ENCODE assay signal across 8 cellular contexts in the genomic region with DNA sequence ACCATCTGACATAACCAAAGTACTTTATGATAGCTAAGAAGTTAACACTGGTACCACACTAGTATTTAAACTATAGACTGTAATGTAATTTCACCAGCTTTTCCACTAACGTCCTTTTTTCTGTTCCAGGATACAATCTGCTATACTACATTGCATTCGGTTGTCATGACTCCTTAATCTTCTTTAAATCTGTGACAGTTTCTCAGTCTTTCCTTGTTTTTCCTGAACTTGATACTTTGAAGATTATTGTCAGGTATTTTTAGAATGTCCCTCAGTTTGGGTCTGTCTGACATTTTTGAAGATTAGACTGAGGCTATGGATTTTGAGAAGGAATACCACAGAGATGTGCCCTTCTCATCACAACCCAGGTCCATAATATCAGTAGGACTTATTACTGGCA.
"Had no signal": no experiment of that assay in that cellular context is flagged by ENCODE, and none has a peak within 500 bp of the region (broad histone marks: within the 10 kb centered on the region; RNA-seq: fewer than 3 reads in every experiment).

No MANE protein-coding gene starts in this region.

- H3K9me3 ChIP-seq: HAP-1 had no signal

- FAIRE-seq: HepG2 had no signal

- H3K4me3 ChIP-seq: GM23248, HAP-1 had no signal

- H3K27ac ChIP-seq: GM23248, HL-60 had no signal

- ATAC-seq: HCT116, HepG2 had no signal

- H2AFZ ChIP-seq: GM23248 had no signal

- H3K9ac ChIP-seq: GM23248 had no signal

- H3K4me1 ChIP-seq: HAP-1 had no signal

- DNase-seq: GM23248, GOT3, H7, KG1 had no signal
